In the genomic region with DNA sequence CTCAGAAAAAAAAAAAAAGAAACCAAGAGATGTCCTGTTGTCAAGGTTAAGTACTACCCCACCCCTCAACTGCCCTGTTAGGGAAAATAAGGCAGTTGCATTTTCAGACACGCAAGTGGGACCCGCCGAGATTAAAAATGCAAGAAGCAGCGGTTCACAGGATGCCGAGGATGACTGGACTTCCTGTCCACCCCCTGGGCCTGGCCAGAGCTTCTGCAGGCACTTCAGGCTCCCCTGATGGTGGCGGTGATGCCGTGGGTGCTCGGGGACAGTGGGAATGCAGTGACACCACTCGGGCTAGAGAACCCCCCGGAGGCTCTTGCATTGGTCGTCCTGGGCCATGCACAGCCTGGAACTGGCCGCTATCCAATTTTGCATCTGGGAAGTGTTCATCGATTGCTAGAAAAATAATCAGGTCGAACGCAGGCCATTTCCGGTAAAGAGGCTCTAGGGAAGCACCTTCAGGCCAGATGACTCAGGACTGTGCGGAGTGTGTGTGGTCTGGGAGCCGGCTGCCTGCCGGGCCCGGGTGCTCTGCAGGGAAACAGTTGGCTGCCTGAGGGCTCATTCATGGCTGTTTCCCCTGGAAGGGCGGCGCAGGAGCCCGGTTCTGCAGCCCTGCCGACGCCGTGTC, we compare ENCODE assay signal across 1 cellular context.
TF ChIP-seq lines count a peak whose summit lies in the region.

No MANE protein-coding gene starts in this region.

TF ChIP-seq in WTC11, 78 proteins besides CTCF, POLR2A, EP300 and RAD21 (continued from another document):
- TF ChIP-seq, protein P1, sequence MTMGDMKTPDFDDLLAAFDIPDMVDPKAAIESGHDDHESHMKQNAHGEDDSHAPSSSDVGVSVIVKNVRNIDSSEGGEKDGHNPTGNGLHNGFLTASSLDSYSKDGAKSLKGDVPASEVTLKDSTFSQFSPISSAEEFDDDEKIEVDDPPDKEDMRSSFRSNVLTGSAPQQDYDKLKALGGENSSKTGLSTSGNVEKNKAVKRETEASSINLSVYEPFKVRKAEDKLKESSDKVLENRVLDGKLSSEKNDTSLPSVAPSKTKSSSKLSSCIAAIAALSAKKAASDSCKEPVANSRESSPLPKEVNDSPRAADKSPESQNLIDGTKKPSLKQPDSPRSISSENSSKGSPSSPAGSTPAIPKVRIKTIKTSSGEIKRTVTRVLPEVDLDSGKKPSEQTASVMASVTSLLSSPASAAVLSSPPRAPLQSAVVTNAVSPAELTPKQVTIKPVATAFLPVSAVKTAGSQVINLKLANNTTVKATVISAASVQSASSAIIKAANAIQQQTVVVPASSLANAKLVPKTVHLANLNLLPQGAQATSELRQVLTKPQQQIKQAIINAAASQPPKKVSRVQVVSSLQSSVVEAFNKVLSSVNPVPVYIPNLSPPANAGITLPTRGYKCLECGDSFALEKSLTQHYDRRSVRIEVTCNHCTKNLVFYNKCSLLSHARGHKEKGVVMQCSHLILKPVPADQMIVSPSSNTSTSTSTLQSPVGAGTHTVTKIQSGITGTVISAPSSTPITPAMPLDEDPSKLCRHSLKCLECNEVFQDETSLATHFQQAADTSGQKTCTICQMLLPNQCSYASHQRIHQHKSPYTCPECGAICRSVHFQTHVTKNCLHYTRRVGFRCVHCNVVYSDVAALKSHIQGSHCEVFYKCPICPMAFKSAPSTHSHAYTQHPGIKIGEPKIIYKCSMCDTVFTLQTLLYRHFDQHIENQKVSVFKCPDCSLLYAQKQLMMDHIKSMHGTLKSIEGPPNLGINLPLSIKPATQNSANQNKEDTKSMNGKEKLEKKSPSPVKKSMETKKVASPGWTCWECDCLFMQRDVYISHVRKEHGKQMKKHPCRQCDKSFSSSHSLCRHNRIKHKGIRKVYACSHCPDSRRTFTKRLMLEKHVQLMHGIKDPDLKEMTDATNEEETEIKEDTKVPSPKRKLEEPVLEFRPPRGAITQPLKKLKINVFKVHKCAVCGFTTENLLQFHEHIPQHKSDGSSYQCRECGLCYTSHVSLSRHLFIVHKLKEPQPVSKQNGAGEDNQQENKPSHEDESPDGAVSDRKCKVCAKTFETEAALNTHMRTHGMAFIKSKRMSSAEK (CRISPR knock-in tag; IDR thresholded peaks at IDR 0.05; ENCODE audit: borderline replicate concordance), result no peak
- TF ChIP-seq, protein P2, sequence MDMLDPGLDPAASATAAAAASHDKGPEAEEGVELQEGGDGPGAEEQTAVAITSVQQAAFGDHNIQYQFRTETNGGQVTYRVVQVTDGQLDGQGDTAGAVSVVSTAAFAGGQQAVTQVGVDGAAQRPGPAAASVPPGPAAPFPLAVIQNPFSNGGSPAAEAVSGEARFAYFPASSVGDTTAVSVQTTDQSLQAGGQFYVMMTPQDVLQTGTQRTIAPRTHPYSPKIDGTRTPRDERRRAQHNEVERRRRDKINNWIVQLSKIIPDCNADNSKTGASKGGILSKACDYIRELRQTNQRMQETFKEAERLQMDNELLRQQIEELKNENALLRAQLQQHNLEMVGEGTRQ (CRISPR knock-in tag; IDR thresholded peaks at IDR 0.05), result no peak
